9 cellular contexts compared by ENCODE assay signal in genomic region chr4:81031389-81032173, GRCh38. TPM values are rescaled to one million over a fixed set of nuclear protein-coding genes. Genes with fewer than 3 reads are reported as not detected.
DNase-seq lines count a peak whose midpoint lies in the region; ATAC-seq and TF ChIP-seq lines count a peak whose summit lies in the region.
"Had no signal": no experiment of that assay in that cellular context is flagged by ENCODE, and none has a peak within 500 bp of the region (broad histone marks: within the 10 kb centered on the region; RNA-seq: fewer than 3 reads in every experiment).

No MANE protein-coding gene starts in this region.

- ATAC-seq in SK-N-SH treated with all-trans-retinoic acid at 6 μM for 48 hours, result peak; percentile 18

- H3K9me3 ChIP-seq in smooth muscle cell (replicated peaks; ENCODE audit: low read depth) (no peaks in the 10 kb centered on the region), tibial artery (no peaks in the 10 kb centered on the region)

- H3K4me3 ChIP-seq in iPS-11a (ENCODE audit: low read depth, low read length) (peak overlapping the region; percentile 57), smooth muscle cell (peak overlapping the region; percentile 42), tibial artery (peak overlapping the region in 1 of 2 donors; percentile 19)

- no peak overlapping the region for H2AFZ ChIP-seq in smooth muscle cell (ENCODE audit: low read depth)

- H3K27ac ChIP-seq in smooth muscle cell (ENCODE audit: low read depth) (no peak overlapping the region), tibial artery (no peak overlapping the region)

- no peaks in the 10 kb centered on the region for H3K36me3 ChIP-seq in smooth muscle cell (ENCODE audit: low read depth)
- H3K36me3 ChIP-seq in tibial artery, result no peaks in the 10 kb centered on the region

- H4K20me1 ChIP-seq in smooth muscle cell (ENCODE audit: low read depth), result no peaks in the 10 kb centered on the region

- DNase-seq in NCI-H1417 (lab: John Stamatoyannopoulos, UW) (peak; percentile 71 to 80 (median 75)), NCI-H1417 treated with DMSO at 0.1 percent for 48 hours (lab: John Stamatoyannopoulos, UW) (no peak), smooth muscle cell (lab: John Stamatoyannopoulos, UW; ENCODE audit: unreplicated experiment) (no peak), GM13977 (ENCODE audit: low spot score) (no peak), tibial artery (no peak), Ammon's horn (ENCODE audit: low spot score) (no peak)

- no peak overlapping the region for H3K9ac ChIP-seq in smooth muscle cell (ENCODE audit: low read depth)

- H3K4me2 ChIP-seq in smooth muscle cell, result peak overlapping the region; percentile 83

- WGBS in smooth muscle cell (ENCODE audit: low lambda C conversion rate), result 2% methylated on average over 43 of the region's 43 CpGs

- in situ Hi-C loops in GM13977 (cut with MboI; ENCODE audit: low pct_unique_long_range_greater_than_20kb, low sequenced_read_pairs, unreplicated experiment), result no loop called here

- H3K4me1 ChIP-seq in smooth muscle cell (ENCODE audit: low read depth) (peaks cover 6% of the 10 kb centered on the region), tibial artery (peaks cover 0 to 17% (median 12%) of the 10 kb centered on the region in 4 donors)

- no peaks in the 10 kb centered on the region for H3F3A ChIP-seq in smooth muscle cell (ENCODE audit: low read depth)

- H3K79me2 ChIP-seq in smooth muscle cell (ENCODE audit: low read depth), result no peaks in the 10 kb centered on the region

- peaks cover 100% of the 10 kb centered on the region for H3K27me3 ChIP-seq in smooth muscle cell (ENCODE audit: low read depth)
- H3K27me3 ChIP-seq in tibial artery, result peaks cover 0 to 30% of the 10 kb centered on the region in 2 donors

- TF ChIP-seq CTCF in smooth muscle cell (IDR thresholded peaks at IDR 0.05; ENCODE audit: borderline replicate concordance, insufficient read depth, poor library complexity, severe bottlenecking), result no peak
- TF ChIP-seq CTCF in GM13977 (IDR thresholded peaks at IDR 0.05; ENCODE audit: extremely low read depth, insufficient read depth, missing control alignments), result no peak
- no peak for TF ChIP-seq CTCF in tibial artery (IDR thresholded peaks at IDR 0.05)

- intact Hi-C loops in tibial artery (cut with DNase I; ENCODE audit: low total_unique reads), result no loop called here

TF ChIP-seq in SK-N-SH treated with all-trans-retinoic acid at 6 μM for 48 hours, 23 proteins besides CTCF, POLR2A, EP300 and RAD21:
- TF ChIP-seq CREB5 (CRISPR knock-in tag; IDR thresholded peaks at IDR 0.05; ENCODE audit: low read depth) (no peak), OSR1 (CRISPR knock-in tag; IDR thresholded peaks at IDR 0.05) (no peak), ZC3H10 (CRISPR knock-in tag; IDR thresholded peaks at IDR 0.05) (no peak), SNAI2 (CRISPR knock-in tag; IDR thresholded peaks at IDR 0.05) (no peak), TSHZ2 (CRISPR knock-in tag; IDR thresholded peaks at IDR 0.05) (no peak), TOX (CRISPR knock-in tag; IDR thresholded peaks at IDR 0.05; ENCODE audit: borderline replicate concordance) (no peak), ZNF8 (CRISPR knock-in tag; IDR thresholded peaks at IDR 0.05) (no peak), ZNF565 (CRISPR knock-in tag; conservative IDR thresholded peaks at IDR 0.05; ENCODE audit: low read depth) (no peak)
TF ChIP-seq in SK-N-SH treated with all-trans-retinoic acid at 6 μM for 48 hours: peak in this region for 0.

RNA-seq across cellular contexts. Expression of gene BMP3, which starts 1.1 kb away (rescaled TPM):
- total RNA-seq in smooth muscle cell, result not detected in 2 replicates
- not detected in 2 replicates for polyA plus RNA-seq in smooth muscle cell
- total RNA-seq: activated T-helper 2 cell treated with anti-CD3 and anti-CD28 coated beads, Interferon-gamma antibody, Interleukin-2, Interleukin-4, amounts not matched to agents 10 μg/mL and 5 μg/mL and 100 μg/mL, durations not matched to agents 14 hours and 24 hours and 36 hours had no signal

Comparison
In these comparisons a context has a peak if more than half of its experiments do, and no peak if none do; other contexts are left out.
1. DNase-seq: peak in NCI-H1417 (3 of 3); none in NCI-H1417 treated with DMSO at 0.1 percent for 48 hours (single experiment), smooth muscle cell (single experiment), GM13977 (single experiment), tibial artery (0 of 2) and Ammon's horn (single experiment).